In genomic region chr3:66854752-66855151, GRCh38 we compare ENCODE assay signal across 1 cellular context.
TF ChIP-seq lines count a peak whose summit lies in the region.

No MANE protein-coding gene starts in this region.

TF ChIP-seq in GM23338, 12 proteins besides CTCF, POLR2A, EP300 and RAD21 (continued from another document):
- peak; percentile 37; the same call in 1 of the 2 replicates for TF ChIP-seq ZNF462 (CRISPR knock-in tag; IDR thresholded peaks at IDR 0.05)
- TF ChIP-seq CREB1 (CRISPR knock-in tag; IDR thresholded peaks at IDR 0.05; ENCODE audit: low read depth), result no peak
- TF ChIP-seq ZNF114 (CRISPR knock-in tag; IDR thresholded peaks at IDR 0.05), result no peak
- TF ChIP-seq EZH2phosphoT487 (IDR thresholded peaks at IDR 0.05; ENCODE audit: unreplicated experiment), result no peak
- no peak for TF ChIP-seq POLR2AphosphoS5 (IDR thresholded peaks at IDR 0.05; ENCODE audit: low read depth)
